22 cellular contexts compared by ENCODE assay signal in genomic region chr15:66025972-66026371, GRCh38.
DNase-seq lines count a peak whose midpoint lies in the region; ATAC-seq and TF ChIP-seq lines count a peak whose summit lies in the region.
"Had no signal": no experiment of that assay in that cellular context is flagged by ENCODE, and none has a peak within 500 bp of the region (broad histone marks: within the 10 kb centered on the region; RNA-seq: fewer than 3 reads in every experiment).

No MANE protein-coding gene starts in this region.

- H2BK5ac ChIP-seq in H9 (ENCODE audit: insufficient read length, low read length) = no peak overlapping the region

- H3K27me3 Mint-ChIP-seq in H9 (ENCODE audit: low read depth) (peaks cover 5% of the 10 kb centered on the region; the same call in 1 of the 2 replicates), brain (peaks cover 11% of the 10 kb centered on the region)

- H3K27me3 ChIP-seq in H9 (ENCODE audit: insufficient read depth, low read length) (no peaks in the 10 kb centered on the region), NT2/D1 (ENCODE audit: insufficient read depth, insufficient read length) (no peaks in the 10 kb centered on the region), SJCRH30 (no peaks in the 10 kb centered on the region)

- no peak overlapping the region for H3T11ph ChIP-seq in H9 (ENCODE audit: low read length)

- no CpG with 5 or more reads among the region's 7 CpGs for WGBS in H9 (ENCODE audit: extremely low coverage, insufficient read length, low lambda C conversion rate)

- no peak overlapping the region for H3K18ac ChIP-seq in H9 (ENCODE audit: insufficient read length, low read depth, low read length)

- H2BK15ac ChIP-seq in H9 (ENCODE audit: low read depth, low read length) = no peak overlapping the region

- H3K56ac ChIP-seq in H9 (ENCODE audit: insufficient read length, low read depth, low read length) = no peak overlapping the region

- H3K23me2 ChIP-seq in H9 (ENCODE audit: insufficient read length, low read depth, low read length, poor library complexity, severe bottlenecking) = no peaks in the 10 kb centered on the region

- H3K79me2 ChIP-seq in H9 (ENCODE audit: insufficient read depth, low read length) = no peaks in the 10 kb centered on the region

- no peak overlapping the region for H4K8ac ChIP-seq in H9 (replicated peaks; ENCODE audit: insufficient read length, low read depth, low read length)

- H3K4me1 Mint-ChIP-seq in H9 (peaks cover 68 to 71% of the 10 kb centered on the region in 2 experiments), brain (peaks cover 51% of the 10 kb centered on the region)
- H3K4me1 Mint-ChIP-seq: IgD-negative memory B cell had no signal

- H3K9me3 ChIP-seq in H9 (ENCODE audit: control insufficient read depth, low read depth, low read length) (no peaks in the 10 kb centered on the region), NT2/D1 (ENCODE audit: insufficient read depth, low read length) (no peaks in the 10 kb centered on the region), SJCRH30 (replicated peaks) (no peaks in the 10 kb centered on the region)

- no peak overlapping the region for H4K5ac ChIP-seq in H9 (ENCODE audit: insufficient read length, low read depth, low read length)

- H3K4me1 ChIP-seq in H9 (ENCODE audit: insufficient read depth, low read length) = peaks cover 3% of the 10 kb centered on the region; the same call in 1 of the 2 replicates
- H3K4me1 ChIP-seq in NT2/D1 (ENCODE audit: insufficient read depth, insufficient read length) = peaks cover 15% of the 10 kb centered on the region
- H3K4me1 ChIP-seq in SJCRH30 = no peaks in the 10 kb centered on the region

- no peak overlapping the region for H2AFZ ChIP-seq in H9 (ENCODE audit: low read length)

- H3K27ac Mint-ChIP-seq in H9 = peak overlapping the region in 2 of 3 experiments; percentile 68 to 90; a peak in 4 of 7 replicates
- peak overlapping the region in 3 of 5 experiments; percentile 8 to 94 (median 91) for H3K27ac Mint-ChIP-seq in brain
- H3K27ac Mint-ChIP-seq: CD8-positive, alpha-beta T cell; HFFc6; IgD-negative memory B cell; T-cell had no signal

- H3K4me3 Mint-ChIP-seq in H9 (peak overlapping the region; percentile 8 to 19; a peak in 3 of 5 replicates), brain (no peak overlapping the region)
- H3K4me3 Mint-ChIP-seq: CD8-positive, alpha-beta T cell; HFFc6; T-cell had no signal

- no peaks in the 10 kb centered on the region for H4K20me1 ChIP-seq in H9 (ENCODE audit: control insufficient read depth, insufficient read depth, insufficient read length)

- no peaks in the 10 kb centered on the region for H3K79me1 ChIP-seq in H9 (ENCODE audit: insufficient read depth, low read depth, low read length, poor library complexity, severe bottlenecking)

- H3K4me2 ChIP-seq in H9 (ENCODE audit: insufficient read depth, insufficient read length, low read length) = no peak overlapping the region

- no peak overlapping the region for H2AK5ac ChIP-seq in H9 (ENCODE audit: insufficient read length, low read length)

- H3K9ac ChIP-seq in H9 (ENCODE audit: extremely low read depth, insufficient read length, low read length) (no peak overlapping the region), NT2/D1 (ENCODE audit: insufficient read length, low read depth) (no peak overlapping the region)

- no peak overlapping the region for H3K23ac ChIP-seq in H9 (ENCODE audit: insufficient read length, low read depth, low read length)

- H3K9me3 Mint-ChIP-seq in H9 = no peaks in the 10 kb centered on the region; a peak in 2 of 5 replicates
- no peaks in the 10 kb centered on the region for H3K9me3 Mint-ChIP-seq in brain
- H3K9me3 Mint-ChIP-seq: CD8-positive, alpha-beta T cell; HFFc6; T-cell had no signal

- H3K4ac ChIP-seq in H9 (ENCODE audit: low read depth, low read length) = no peak overlapping the region

- ATAC-seq in HG02763 (IDR thresholded peaks at IDR 0.05; ENCODE audit: unreplicated experiment) = no peak
- ATAC-seq: CD8-positive, alpha-beta T cell; T-cell had no signal

- H4K91ac ChIP-seq in H9 (ENCODE audit: insufficient read length, low read depth, low read length) = no peak overlapping the region

- DNase-seq in H9 = peak; percentile 69
- peak; percentile 66 for DNase-seq in NT2/D1 (ENCODE audit: low read depth, low spot score)
- DNase-seq in iPS-NIHi7 (ENCODE audit: extremely low spot score) = peak; percentile 58
- DNase-seq in DMS53 treated with DMSO at 0.1 percent for 48 hours (lab: John Stamatoyannopoulos, UW; ENCODE audit: unreplicated experiment) = no peak
- DNase-seq in SW480 (ENCODE audit: low spot score) = no peak
- DNase-seq in SJCRH30 = no peak
- DNase-seq: AML-193; C1 segment of cervical spinal cord; Calu3; CD8-positive, alpha-beta T cell; DMS153; HFFc6; NCI-H1417; NCI-H1694 treated with DMSO at 0.1 percent for 48 hours; NCI-H446 treated with DMSO at 0.1 percent for 48 hours; NCI-H774; RPMI8226; SIG-M5; T-cell had no signal

- H3K36me3 ChIP-seq in NT2/D1 (ENCODE audit: insufficient read depth, insufficient read length, low read length) (no peaks in the 10 kb centered on the region), SJCRH30 (no peaks in the 10 kb centered on the region)

- no peak overlapping the region for H3K27ac ChIP-seq in H9 (ENCODE audit: insufficient read length, low read depth, low read length)
- no peak overlapping the region for H3K27ac ChIP-seq in SJCRH30

- H2BK120ac ChIP-seq in H9 (ENCODE audit: low read depth, low read length, poor library complexity, severe bottlenecking) = no peak overlapping the region

- H3K36me3 Mint-ChIP-seq in H9 (ENCODE audit: insufficient read depth in 1 of 3, low read depth in 3 of 3) (no peaks in the 10 kb centered on the region), brain (no peaks in the 10 kb centered on the region)
- H3K36me3 Mint-ChIP-seq: CD8-positive, alpha-beta T cell; T-cell had no signal

- no peak overlapping the region for H2BK12ac ChIP-seq in H9 (ENCODE audit: insufficient read length, low read depth, low read length)

- no peak overlapping the region for H3K14ac ChIP-seq in H9 (ENCODE audit: insufficient read depth, low read length)

- no peak overlapping the region for H2BK20ac ChIP-seq in H9 (ENCODE audit: low read depth, low read length, poor library complexity, severe bottlenecking)

- H3K4me3 ChIP-seq in NT2/D1 (ENCODE audit: insufficient read length, low read depth) (no peak overlapping the region), SJCRH30 (no peak overlapping the region)

- TF ChIP-seq CTCF in H9 (conservative IDR thresholded peaks at IDR 0.05) = peak; percentile 12; the same call in 1 of the 3 replicates
- no peak for TF ChIP-seq CTCF in brain (conservative IDR thresholded peaks at IDR 0.05)

Comparison
In these comparisons a context has a peak if more than half of its experiments do, and no peak if none do; other contexts are left out.
1. DNase-seq: peak in H9 (single experiment), NT2/D1 (single experiment) and iPS-NIHi7 (single experiment); none in DMS53 treated with DMSO at 0.1 percent for 48 hours (single experiment), SW480 (single experiment) and SJCRH30 (0 of 2).
2. H3K4me3 Mint-ChIP-seq: peak in H9 (2 of 2); none in brain (0 of 5).